13 cellular contexts compared by ENCODE assay signal in genomic region chr14:93014038-93015023, GRCh38.
DNase-seq lines count a peak whose midpoint lies in the region; ATAC-seq and TF ChIP-seq lines count a peak whose summit lies in the region.
"Had no signal": no experiment of that assay in that cellular context is flagged by ENCODE, and none has a peak within 500 bp of the region (broad histone marks: within the 10 kb centered on the region; RNA-seq: fewer than 3 reads in every experiment).

No MANE protein-coding gene starts in this region.

- intact Hi-C loops in gastrocnemius medialis (cut with DNase I; ENCODE audit: low total_unique reads) = loop anchor here (10.0 kb wide), 1 partner anchor 170 kb away; the partner anchor contains the start of genes LYSET and MOAP1

- H3K4me2 ChIP-seq in BLaER1 treated with 17β-estradiol and CSF1 and Interleukin-3, amounts not matched to agents 10 nM and 100 nM = peak overlapping the region; percentile 83 to 97 (median 92)
- no peak overlapping the region for H3K4me2 ChIP-seq in GM23338

- H4K20me1 ChIP-seq in BLaER1 treated with 17β-estradiol and CSF1 and Interleukin-3, amounts not matched to agents 10 nM and 100 nM = peaks cover 8 to 100% (median 94%) of the 10 kb centered on the region in 11 experiments; a peak in 21 of 22 replicates
- peaks cover 11% of the 10 kb centered on the region for H4K20me1 ChIP-seq in GM23338 (replicated peaks; ENCODE audit: insufficient read depth)

- in situ Hi-C loops in gastrocnemius medialis (cut with MboI; ENCODE audit: low sequenced_read_pairs in 4 of 4) = no loop called here

- peaks cover 49% of the 10 kb centered on the region for H3K79me2 ChIP-seq in GM23338 (replicated peaks; ENCODE audit: insufficient read depth)

- no peak for TF ChIP-seq CTCF in GM23338 (conservative IDR thresholded peaks at IDR 0.05; ENCODE audit: low read depth in 2 of 2)
- no peak for TF ChIP-seq CTCF in brain (conservative IDR thresholded peaks at IDR 0.05)
- TF ChIP-seq CTCF in nephron (IDR thresholded peaks at IDR 0.05; ENCODE audit: unreplicated experiment in 3 of 3) = no peak
- no peak for TF ChIP-seq CTCF in gastrocnemius medialis (IDR thresholded peaks at IDR 0.05 in 4 of 5, conservative IDR thresholded peaks at IDR 0.05 in 1 of 5)

- H3K36me3 Mint-ChIP-seq in GM23338 (ENCODE audit: low read depth) (peaks cover 6% of the 10 kb centered on the region; the same call in 1 of the 3 replicates), brain (no peaks in the 10 kb centered on the region), nephron (ENCODE audit: low read depth) (no peaks in the 10 kb centered on the region)

- peak overlapping the region in 7 of 11 experiments; percentile 1 to 59 (median 50); a peak in 11 of 22 replicates for H3K27ac ChIP-seq in BLaER1 treated with 17β-estradiol and CSF1 and Interleukin-3, amounts not matched to agents 10 nM and 100 nM
- no peak overlapping the region for H3K27ac ChIP-seq in GM23338 (ENCODE audit: low read depth)
- peak overlapping the region in 1 of 4 donors; percentile 4 for H3K27ac ChIP-seq in gastrocnemius medialis

- H3K4me1 Mint-ChIP-seq in GM23338 = peaks cover 46% of the 10 kb centered on the region
- peaks cover 83% of the 10 kb centered on the region for H3K4me1 Mint-ChIP-seq in brain
- H3K4me1 Mint-ChIP-seq in nephron = peaks cover 79% of the 10 kb centered on the region

- no peaks in the 10 kb centered on the region for H3F3A ChIP-seq in GM23338 (replicated peaks; ENCODE audit: low read depth)

- H3K4me1 ChIP-seq in BLaER1 treated with 17β-estradiol and CSF1 and Interleukin-3, amounts not matched to agents 10 nM and 100 nM = peaks cover 74 to 100% (median 100%) of the 10 kb centered on the region in 10 experiments
- H3K4me1 ChIP-seq in GM23338 (ENCODE audit: insufficient read depth) (peaks cover 11% of the 10 kb centered on the region; the same call in 1 of the 2 replicates), gastrocnemius medialis (peaks cover 76% of the 10 kb centered on the region in 2 donors)

- peak overlapping the region in 1 of 10 experiments; percentile 22; a peak in 2 of 20 replicates for H3K4me3 ChIP-seq in BLaER1 treated with 17β-estradiol and CSF1 and Interleukin-3, amounts not matched to agents 10 nM and 100 nM
- H3K4me3 ChIP-seq in GM23338 (no peak overlapping the region), gastrocnemius medialis (no peak overlapping the region)

- TF ChIP-seq POLR2A in gastrocnemius medialis (IDR thresholded peaks at IDR 0.05) = no peak

- H3K9me2 ChIP-seq in GM23338 (ENCODE audit: insufficient read depth) = no peaks in the 10 kb centered on the region

- DNase-seq in GM23338 (ENCODE audit: low spot score) = no peak
- DNase-seq in stimulated activated naive CD4-positive, alpha-beta T cell treated with Interleukin-2 at 50 U/mL for 16 hours (lab: John Stamatoyannopoulos, UW) = no peak
- no peak for DNase-seq in gastrocnemius medialis
- DNase-seq: activated CD4-positive, CD25-positive, alpha-beta regulatory T cell; activated T-cell treated with anti-CD3 and anti-CD28 coated beads, Interleukin-2, amount 50 U/mL, for 4 hours; caudate nucleus; stimulated activated CD4-positive, alpha-beta T cell treated with anti-CD3 and anti-CD28 coated beads, Interleukin-4, amount 100 ng/mL, for 24 hours had no signal

- no peaks in the 10 kb centered on the region for H3K9me3 Mint-ChIP-seq in GM23338
- H3K9me3 Mint-ChIP-seq in brain = no peaks in the 10 kb centered on the region
- no peaks in the 10 kb centered on the region for H3K9me3 Mint-ChIP-seq in nephron
- H3K9me3 Mint-ChIP-seq: activated T-cell treated with anti-CD3 and anti-CD28 coated beads, Interleukin-2, amount 50 U/mL, for 4 hours had no signal

- H3K9ac ChIP-seq in BLaER1 treated with 17β-estradiol and CSF1 and Interleukin-3, amounts not matched to agents 10 nM and 100 nM = peak overlapping the region in 7 of 11 experiments; percentile 19 to 56 (median 27); a peak in 7 of 22 replicates

- H3K4me3 Mint-ChIP-seq in GM23338 (no peak overlapping the region), brain (no peak overlapping the region), nephron (peak overlapping the region in 2 of 3 experiments; percentile 34 to 46)
- H3K4me3 Mint-ChIP-seq: activated T-cell treated with anti-CD3 and anti-CD28 coated beads, Interleukin-2, amount 50 U/mL, for 4 hours had no signal

- H3K27ac Mint-ChIP-seq in GM23338 = peak overlapping the region; percentile 39; the same call in 1 of the 2 replicates
- peak overlapping the region; percentile 53 to 81 (median 59) for H3K27ac Mint-ChIP-seq in brain
- peak overlapping the region; percentile 30 to 72 (median 35) for H3K27ac Mint-ChIP-seq in nephron

- H3K27me3 ChIP-seq in BLaER1 treated with 17β-estradiol and CSF1 and Interleukin-3, amounts not matched to agents 10 nM and 100 nM = no peaks in the 10 kb centered on the region
- H3K27me3 ChIP-seq in GM23338 (ENCODE audit: insufficient read depth) (no peaks in the 10 kb centered on the region), gastrocnemius medialis (no peaks in the 10 kb centered on the region)

- no peak overlapping the region for H2AFZ ChIP-seq in GM23338

- no peaks in the 10 kb centered on the region for H3K9me3 ChIP-seq in BLaER1 treated with 17β-estradiol and CSF1 and Interleukin-3, amounts not matched to agents 10 nM and 100 nM (replicated peaks in 1 of 11)
- no peaks in the 10 kb centered on the region for H3K9me3 ChIP-seq in gastrocnemius medialis

- H3K27me3 Mint-ChIP-seq in GM23338 (ENCODE audit: insufficient read depth, low read depth, poor library complexity) = peaks cover 20% of the 10 kb centered on the region
- H3K27me3 Mint-ChIP-seq in brain = peaks cover 4% of the 10 kb centered on the region
- H3K27me3 Mint-ChIP-seq in nephron (ENCODE audit: low read depth) = peaks cover 29% of the 10 kb centered on the region

- H3K36me3 ChIP-seq in BLaER1 treated with 17β-estradiol and CSF1 and Interleukin-3, amounts not matched to agents 10 nM and 100 nM = peaks cover 0 to 27% (median 4%) of the 10 kb centered on the region in 11 experiments; a peak in 10 of 22 replicates
- H3K36me3 ChIP-seq in GM23338 (ENCODE audit: insufficient read depth) (no peaks in the 10 kb centered on the region), gastrocnemius medialis (no peaks in the 10 kb centered on the region)

- ATAC-seq in GM23338 = no peak
- ATAC-seq in GM18873 (IDR thresholded peaks at IDR 0.05; ENCODE audit: low FRiP score, unreplicated experiment) = no peak
- no peak for ATAC-seq in HG03432 (IDR thresholded peaks at IDR 0.05; ENCODE audit: unreplicated experiment)
- ATAC-seq in gastrocnemius medialis = no peak
- ATAC-seq: SK-N-SH treated with all-trans-retinoic acid at 6 μM for 48 hours had no signal

TF ChIP-seq in GM23338, 12 proteins besides CTCF, POLR2A, EP300 and RAD21 (continues in another document):
- TF ChIP-seq ETS1 (IDR thresholded peaks at IDR 0.05) (no peak), EZH2 (IDR thresholded peaks at IDR 0.05; ENCODE audit: low read depth, unreplicated experiment) (no peak), ZNF114 (CRISPR knock-in tag; IDR thresholded peaks at IDR 0.05) (no peak), ZNF331 (CRISPR knock-in tag; IDR thresholded peaks at IDR 0.05; ENCODE audit: low read depth) (no peak)

Comparison
In these comparisons a context has a peak if more than half of its experiments do, and no peak if none do; other contexts are left out.
1. H3K4me3 Mint-ChIP-seq: peak in nephron (2 of 3); none in GM23338 (single experiment) and brain (0 of 5).
2. Peak in every context shown above with its lines, with median percentiles within 50 percentile points of each other: H3K27ac Mint-ChIP-seq.